Comparison of ENCODE assay signal across 6 cellular contexts in the genomic region with DNA sequence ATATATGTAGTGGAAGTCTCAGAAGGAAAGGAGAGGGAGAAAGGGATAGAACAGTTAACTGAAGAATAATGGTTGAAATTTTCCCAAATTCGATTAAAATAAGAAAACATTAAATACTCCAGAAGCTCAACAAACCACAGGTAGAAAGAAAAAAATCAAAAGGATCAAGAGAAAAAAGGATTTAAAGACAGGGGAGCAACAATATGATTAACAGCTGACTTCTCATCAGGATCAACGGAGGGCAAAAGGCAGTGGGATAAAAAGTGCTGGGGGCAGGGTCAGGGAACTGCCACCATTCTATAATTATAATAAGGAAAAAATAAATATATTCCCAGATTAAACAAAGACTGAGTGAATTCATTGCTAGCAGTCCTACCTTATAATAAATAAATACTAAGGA.
"Had no signal": no experiment of that assay in that cellular context is flagged by ENCODE, and none has a peak within 500 bp of the region (broad histone marks: within the 10 kb centered on the region; RNA-seq: fewer than 3 reads in every experiment).

No MANE protein-coding gene starts in this region.

- DNase-seq: IMR-90, KBM-7, KG1 had no signal

- H3K4me2 ChIP-seq: KMS-11 had no signal

- H3K27ac ChIP-seq: HL-60, KMS-11 had no signal

- H3K9ac ChIP-seq: KMS-11 had no signal

- FAIRE-seq: HTR-8/SVneo had no signal
